In the genomic region with DNA sequence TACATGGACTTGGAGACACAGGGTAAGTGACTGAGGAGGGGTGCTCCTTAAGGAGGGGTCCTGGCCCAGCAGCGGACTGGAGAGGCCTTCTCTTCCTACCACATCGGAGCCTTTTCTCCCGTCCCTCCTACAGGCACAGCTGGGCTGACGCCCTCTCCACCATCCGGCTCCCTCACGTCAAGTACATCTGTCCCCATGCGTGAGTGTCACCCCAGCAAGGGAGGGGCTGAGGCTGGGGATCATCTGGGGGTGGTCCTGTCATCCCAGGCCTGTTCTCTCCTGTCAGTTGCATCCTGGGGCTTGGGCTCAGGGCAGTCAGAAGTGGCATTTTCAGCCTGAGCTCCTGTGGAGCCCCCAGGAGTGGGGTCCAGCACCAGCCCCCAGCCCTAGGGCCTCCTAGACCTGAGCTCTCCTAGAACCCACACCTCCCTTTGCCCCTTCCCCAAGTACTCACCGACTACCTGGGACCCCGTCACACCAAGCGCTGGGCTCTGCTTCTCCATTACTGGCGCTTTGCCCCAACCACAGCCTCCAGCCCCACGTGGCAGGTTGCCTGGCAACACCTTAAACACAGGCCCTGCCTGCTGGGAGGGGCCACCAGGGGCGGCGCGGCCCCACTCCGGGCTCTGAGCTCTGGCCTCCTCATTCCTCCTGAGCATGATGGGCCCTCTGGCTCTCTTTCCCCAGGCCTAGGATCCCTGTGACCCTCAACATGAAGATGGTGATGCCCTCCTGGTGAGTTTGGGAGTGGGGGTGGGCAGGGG, we compare ENCODE assay signal across 8 cellular contexts. TPM values are rescaled to one million over a fixed set of nuclear protein-coding genes. Genes with fewer than 3 reads are reported as not detected.
DNase-seq lines count a peak whose midpoint lies in the region; ATAC-seq and TF ChIP-seq lines count a peak whose summit lies in the region.

No MANE protein-coding gene starts in this region.

- H3K27ac ChIP-seq in CD8-positive, alpha-beta T cell (ENCODE audit: low read depth, low read length), result no peak overlapping the region
- no peak overlapping the region for H3K27ac ChIP-seq in smooth muscle cell (ENCODE audit: low read depth)

- TF ChIP-seq CTCF in CD8-positive, alpha-beta T cell (IDR thresholded peaks at IDR 0.05), result no peak
- TF ChIP-seq CTCF in brain (conservative IDR thresholded peaks at IDR 0.05) (no peak), smooth muscle cell (IDR thresholded peaks at IDR 0.05; ENCODE audit: borderline replicate concordance, insufficient read depth, poor library complexity, severe bottlenecking) (no peak)

- peak in 3 of 7 experiments; percentile 35 to 58 (median 54) for DNase-seq in CD8-positive, alpha-beta T cell
- DNase-seq in NCI-H2196 (lab: John Stamatoyannopoulos, UW; ENCODE audit: unreplicated experiment) (peak; percentile 88), middle frontal gyrus (ENCODE audit: extremely low spot score, low spot score) (peak; percentile 20), smooth muscle cell (lab: John Stamatoyannopoulos, UW; ENCODE audit: unreplicated experiment) (no peak), occipital lobe (lab: John Stamatoyannopoulos, UW) (no peak)

- peaks cover 24% of the 10 kb centered on the region for H3K4me1 ChIP-seq in CD8-positive, alpha-beta T cell (ENCODE audit: insufficient read depth, low read length)
- H3K4me1 ChIP-seq in smooth muscle cell (ENCODE audit: low read depth), result peaks cover 12% of the 10 kb centered on the region

- no peak overlapping the region for H3K4me2 ChIP-seq in smooth muscle cell

- intact Hi-C loops in CD8-positive, alpha-beta T cell (cut with DNase I, micrococcal nuclease), result no loop called here

- POLR2A ChIA-PET in CD8-positive, alpha-beta T cell (lab: Charles Lee), result interaction anchor here (1.3 to 1.7 kb wide), 2 partner anchors 13 to 15 kb away, joined by 3 to 4 read pairs; a partner anchor contains a TSS

- H3K27me3 Mint-ChIP-seq in CD8-positive, alpha-beta T cell (ENCODE audit: low read depth), result no peaks in the 10 kb centered on the region
- H3K27me3 Mint-ChIP-seq in brain, result peaks cover 12% of the 10 kb centered on the region

- peak overlapping the region; percentile 43 for H3K4me3 Mint-ChIP-seq in CD8-positive, alpha-beta T cell
- peak overlapping the region; percentile 24 to 97 (median 69) for H3K4me3 Mint-ChIP-seq in brain

- H3K9me3 ChIP-seq in CD8-positive, alpha-beta T cell (ENCODE audit: low read length), result no peaks in the 10 kb centered on the region
- H3K9me3 ChIP-seq in smooth muscle cell (replicated peaks; ENCODE audit: low read depth), result no peaks in the 10 kb centered on the region

- no peak overlapping the region for H2AFZ ChIP-seq in smooth muscle cell (ENCODE audit: low read depth)

- whole genome bisulfite sequencing in smooth muscle cell (ENCODE audit: low lambda C conversion rate), result 88% methylated on average over 16 of the region's 16 CpGs

- peaks cover 11% of the 10 kb centered on the region for H4K20me1 ChIP-seq in smooth muscle cell (ENCODE audit: low read depth)

- H3K4me1 Mint-ChIP-seq in CD8-positive, alpha-beta T cell (ENCODE audit: low read depth), result peaks cover 27% of the 10 kb centered on the region
- peaks cover 42% of the 10 kb centered on the region for H3K4me1 Mint-ChIP-seq in brain

- H3K27me3 ChIP-seq in CD8-positive, alpha-beta T cell (ENCODE audit: insufficient read depth, low read length), result no peaks in the 10 kb centered on the region
- H3K27me3 ChIP-seq in smooth muscle cell (ENCODE audit: low read depth), result no peaks in the 10 kb centered on the region

- no peak overlapping the region for H3K9ac ChIP-seq in smooth muscle cell (ENCODE audit: low read depth)

- H3K4me3 ChIP-seq in CD8-positive, alpha-beta T cell (ENCODE audit: low read depth, low read length), result no peak overlapping the region
- H3K4me3 ChIP-seq in smooth muscle cell, result no peak overlapping the region

- no peak for ATAC-seq in CD8-positive, alpha-beta T cell
- no peak for ATAC-seq in HG02642 (IDR thresholded peaks at IDR 0.05; ENCODE audit: poor library complexity, unreplicated experiment)
- no peak for ATAC-seq in HG02970 (IDR thresholded peaks at IDR 0.05; ENCODE audit: low FRiP score, unreplicated experiment)

- H3K9me3 Mint-ChIP-seq in CD8-positive, alpha-beta T cell, result no peaks in the 10 kb centered on the region
- H3K9me3 Mint-ChIP-seq in brain, result no peaks in the 10 kb centered on the region

- peaks cover 41% of the 10 kb centered on the region for H3K36me3 Mint-ChIP-seq in CD8-positive, alpha-beta T cell
- H3K36me3 Mint-ChIP-seq in brain, result peaks cover 17% of the 10 kb centered on the region

- peaks cover 8% of the 10 kb centered on the region for H3K36me3 ChIP-seq in CD8-positive, alpha-beta T cell (ENCODE audit: insufficient read depth, low read length)
- H3K36me3 ChIP-seq in smooth muscle cell (ENCODE audit: low read depth), result no peaks in the 10 kb centered on the region

- peak overlapping the region; percentile 57 for H3K27ac Mint-ChIP-seq in CD8-positive, alpha-beta T cell
- H3K27ac Mint-ChIP-seq in brain, result peak overlapping the region in 2 of 5 experiments; percentile 21 to 73

- H3K79me2 ChIP-seq in smooth muscle cell (ENCODE audit: low read depth), result peaks cover 19% of the 10 kb centered on the region

- CTCF ChIA-PET in CD8-positive, alpha-beta T cell (lab: Charles Lee), result interaction anchor here (0.8 to 2.7 kb wide), 4 partner anchors 14 to 21 kb away, joined by 4 to 8 read pairs (median 8); no protein-coding TSS in a partner anchor

- H3F3A ChIP-seq in smooth muscle cell (ENCODE audit: low read depth), result peaks cover 17% of the 10 kb centered on the region

RNA-seq across cellular contexts. Expression of a gene that starts 2.3 kb away (rescaled TPM):
- total RNA-seq in CD8-positive, alpha-beta T cell, result 10 to 100 TPM; 39.3 to 40.4 TPM
- polyA plus RNA-seq in brain (ENCODE audit: insufficient read depth, low read depth, low replicate concordance) (53.3 TPM), smooth muscle cell (94.3 and 108 TPM in 2 replicates)
- total RNA-seq in smooth muscle cell (52.3 and 74.9 TPM in 2 replicates), occipital lobe (20.7 TPM)

RNA-seq across cellular contexts. Expression of a gene that starts 7.4 kb away (rescaled TPM):
- 1 to 10 TPM; 4.6 to 4.7 TPM for total RNA-seq in CD8-positive, alpha-beta T cell
- polyA plus RNA-seq in brain (ENCODE audit: insufficient read depth, low read depth, low replicate concordance), result 20.7 TPM
- total RNA-seq in smooth muscle cell, result 40.3 and 51.7 TPM in 2 replicates
- 75.2 and 79.1 TPM in 2 replicates for polyA plus RNA-seq in smooth muscle cell
- total RNA-seq in occipital lobe, result 20.0 TPM

RNA-seq across cellular contexts. Expression of a gene that starts 15.0 kb away (rescaled TPM):
- 100 to 1,000 TPM; 112 to 117 TPM for total RNA-seq in CD8-positive, alpha-beta T cell
- polyA plus RNA-seq in brain (ENCODE audit: insufficient read depth, low read depth, low replicate concordance) (79.2 TPM), smooth muscle cell (32.0 and 36.1 TPM in 2 replicates)
- total RNA-seq in smooth muscle cell (49.6 and 49.8 TPM in 2 replicates), occipital lobe (57.9 TPM)

RNA-seq across cellular contexts. Expression of a gene that starts 32.0 kb away (rescaled TPM):
- 10 to 100 TPM in 1 of 2 experiments, 1 to 10 TPM in 1; 9.2 to 10.2 TPM for total RNA-seq in CD8-positive, alpha-beta T cell
- polyA plus RNA-seq in brain (ENCODE audit: insufficient read depth, low read depth, low replicate concordance) (60.1 TPM), smooth muscle cell (46.5 and 51.2 TPM in 2 replicates)
- total RNA-seq in smooth muscle cell (43.0 and 47.6 TPM in 2 replicates), occipital lobe (13.7 TPM)

RNA-seq across cellular contexts. Expression of a gene that starts 49.9 kb away (rescaled TPM):
- 10 to 100 TPM; 41.5 to 43.3 TPM for total RNA-seq in CD8-positive, alpha-beta T cell
- polyA plus RNA-seq in brain (ENCODE audit: insufficient read depth, low read depth, low replicate concordance) (26.9 TPM), smooth muscle cell (28.1 and 30.5 TPM in 2 replicates)
- total RNA-seq in smooth muscle cell (33.4 and 36.2 TPM in 2 replicates), occipital lobe (23.7 TPM)

Comparison
In these comparisons a context has a peak if more than half of its experiments do, and no peak if none do; other contexts are left out.
1. DNase-seq: peak in NCI-H2196 (single experiment) and middle frontal gyrus (single experiment); none in smooth muscle cell (single experiment) and occipital lobe (single experiment).